1 cellular context compared by ENCODE assay signal in the genomic region with DNA sequence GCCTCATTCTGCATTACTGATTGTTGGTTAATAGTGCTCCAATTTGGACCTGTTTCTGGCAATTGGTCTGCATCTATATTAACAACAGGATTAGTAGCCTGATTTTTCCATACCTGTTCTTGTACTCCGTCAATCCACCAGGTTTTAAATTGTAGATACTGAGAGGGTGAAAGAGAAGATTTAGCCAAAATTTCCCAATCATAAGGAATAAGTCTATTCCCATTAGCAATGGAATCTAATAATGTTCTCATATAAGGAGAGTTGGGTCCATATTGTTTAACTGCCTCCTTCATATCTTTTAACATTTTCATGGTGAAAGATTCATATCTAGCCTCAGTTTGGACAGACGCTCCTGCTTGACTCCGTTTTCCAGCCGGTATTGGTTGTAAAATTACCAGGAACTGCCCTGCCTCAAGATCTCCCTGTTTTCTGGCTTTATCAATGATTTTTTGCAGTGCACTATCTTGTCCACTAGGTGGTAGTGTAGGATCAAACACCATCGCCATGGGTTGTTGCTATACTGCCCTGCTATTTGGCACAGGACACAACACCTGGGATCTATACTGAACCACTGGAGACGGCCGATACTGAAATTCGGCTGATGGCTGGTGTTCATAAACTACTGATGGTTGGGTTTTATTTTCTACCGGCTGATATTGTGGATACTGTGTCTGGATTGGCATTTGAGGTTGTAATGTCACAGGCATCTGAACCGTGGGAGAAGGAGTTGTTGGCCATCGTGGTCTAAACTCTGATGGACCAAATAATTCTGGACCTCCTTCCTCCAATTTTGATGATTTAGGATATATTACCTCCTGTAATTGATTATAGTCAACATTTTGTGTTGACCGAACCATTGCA.
TF ChIP-seq lines count a peak whose summit lies in the region.

No MANE protein-coding gene starts in this region.

TF ChIP-seq in GM23338, 12 proteins besides CTCF, POLR2A, EP300 and RAD21 (continued from another document):
- TF ChIP-seq, protein P1, sequence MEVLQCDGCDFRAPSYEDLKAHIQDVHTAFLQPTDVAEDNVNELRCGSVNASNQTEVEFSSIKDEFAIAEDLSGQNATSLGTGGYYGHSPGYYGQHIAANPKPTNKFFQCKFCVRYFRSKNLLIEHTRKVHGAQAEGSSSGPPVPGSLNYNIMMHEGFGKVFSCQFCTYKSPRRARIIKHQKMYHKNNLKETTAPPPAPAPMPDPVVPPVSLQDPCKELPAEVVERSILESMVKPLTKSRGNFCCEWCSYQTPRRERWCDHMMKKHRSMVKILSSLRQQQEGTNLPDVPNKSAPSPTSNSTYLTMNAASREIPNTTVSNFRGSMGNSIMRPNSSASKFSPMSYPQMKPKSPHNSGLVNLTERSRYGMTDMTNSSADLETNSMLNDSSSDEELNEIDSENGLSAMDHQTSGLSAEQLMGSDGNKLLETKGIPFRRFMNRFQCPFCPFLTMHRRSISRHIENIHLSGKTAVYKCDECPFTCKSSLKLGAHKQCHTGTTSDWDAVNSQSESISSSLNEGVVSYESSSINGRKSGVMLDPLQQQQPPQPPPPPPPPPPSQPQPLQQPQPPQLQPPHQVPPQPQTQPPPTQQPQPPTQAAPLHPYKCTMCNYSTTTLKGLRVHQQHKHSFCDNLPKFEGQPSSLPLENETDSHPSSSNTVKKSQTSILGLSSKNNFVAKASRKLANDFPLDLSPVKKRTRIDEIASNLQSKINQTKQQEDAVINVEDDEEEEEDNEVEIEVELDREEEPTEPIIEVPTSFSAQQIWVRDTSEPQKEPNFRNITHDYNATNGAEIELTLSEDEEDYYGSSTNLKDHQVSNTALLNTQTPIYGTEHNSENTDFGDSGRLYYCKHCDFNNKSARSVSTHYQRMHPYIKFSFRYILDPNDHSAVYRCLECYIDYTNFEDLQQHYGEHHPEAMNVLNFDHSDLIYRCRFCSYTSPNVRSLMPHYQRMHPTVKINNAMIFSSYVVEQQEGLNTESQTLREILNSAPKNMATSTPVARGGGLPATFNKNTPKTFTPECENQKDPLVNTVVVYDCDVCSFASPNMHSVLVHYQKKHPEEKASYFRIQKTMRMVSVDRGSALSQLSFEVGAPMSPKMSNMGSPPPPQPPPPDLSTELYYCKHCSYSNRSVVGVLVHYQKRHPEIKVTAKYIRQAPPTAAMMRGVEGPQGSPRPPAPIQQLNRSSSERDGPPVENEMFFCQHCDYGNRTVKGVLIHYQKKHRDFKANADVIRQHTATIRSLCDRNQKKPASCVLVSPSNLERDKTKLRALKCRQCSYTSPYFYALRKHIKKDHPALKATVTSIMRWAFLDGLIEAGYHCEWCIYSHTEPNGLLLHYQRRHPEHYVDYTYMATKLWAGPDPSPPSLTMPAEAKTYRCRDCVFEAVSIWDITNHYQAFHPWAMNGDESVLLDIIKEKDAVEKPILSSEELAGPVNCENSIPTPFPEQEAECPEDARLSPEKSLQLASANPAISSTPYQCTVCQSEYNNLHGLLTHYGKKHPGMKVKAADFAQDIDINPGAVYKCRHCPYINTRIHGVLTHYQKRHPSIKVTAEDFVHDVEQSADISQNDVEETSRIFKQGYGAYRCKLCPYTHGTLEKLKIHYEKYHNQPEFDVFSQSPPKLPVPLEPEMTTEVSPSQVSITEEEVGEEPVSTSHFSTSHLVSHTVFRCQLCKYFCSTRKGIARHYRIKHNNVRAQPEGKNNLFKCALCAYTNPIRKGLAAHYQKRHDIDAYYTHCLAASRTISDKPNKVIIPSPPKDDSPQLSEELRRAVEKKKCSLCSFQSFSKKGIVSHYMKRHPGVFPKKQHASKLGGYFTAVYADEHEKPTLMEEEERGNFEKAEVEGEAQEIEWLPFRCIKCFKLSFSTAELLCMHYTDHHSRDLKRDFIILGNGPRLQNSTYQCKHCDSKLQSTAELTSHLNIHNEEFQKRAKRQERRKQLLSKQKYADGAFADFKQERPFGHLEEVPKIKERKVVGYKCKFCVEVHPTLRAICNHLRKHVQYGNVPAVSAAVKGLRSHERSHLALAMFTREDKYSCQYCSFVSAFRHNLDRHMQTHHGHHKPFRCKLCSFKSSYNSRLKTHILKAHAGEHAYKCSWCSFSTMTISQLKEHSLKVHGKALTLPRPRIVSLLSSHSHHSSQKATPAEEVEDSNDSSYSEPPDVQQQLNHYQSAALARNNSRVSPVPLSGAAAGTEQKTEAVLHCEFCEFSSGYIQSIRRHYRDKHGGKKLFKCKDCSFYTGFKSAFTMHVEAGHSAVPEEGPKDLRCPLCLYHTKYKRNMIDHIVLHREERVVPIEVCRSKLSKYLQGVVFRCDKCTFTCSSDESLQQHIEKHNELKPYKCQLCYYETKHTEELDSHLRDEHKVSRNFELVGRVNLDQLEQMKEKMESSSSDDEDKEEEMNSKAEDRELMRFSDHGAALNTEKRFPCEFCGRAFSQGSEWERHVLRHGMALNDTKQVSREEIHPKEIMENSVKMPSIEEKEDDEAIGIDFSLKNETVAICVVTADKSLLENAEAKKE (CRISPR knock-in tag; IDR thresholded peaks at IDR 0.05): no peak
- no peak for TF ChIP-seq ZNF331 (CRISPR knock-in tag; IDR thresholded peaks at IDR 0.05; ENCODE audit: low read depth)
- no peak for TF ChIP-seq EZH2 (IDR thresholded peaks at IDR 0.05; ENCODE audit: low read depth, unreplicated experiment)
- TF ChIP-seq, protein P2, sequence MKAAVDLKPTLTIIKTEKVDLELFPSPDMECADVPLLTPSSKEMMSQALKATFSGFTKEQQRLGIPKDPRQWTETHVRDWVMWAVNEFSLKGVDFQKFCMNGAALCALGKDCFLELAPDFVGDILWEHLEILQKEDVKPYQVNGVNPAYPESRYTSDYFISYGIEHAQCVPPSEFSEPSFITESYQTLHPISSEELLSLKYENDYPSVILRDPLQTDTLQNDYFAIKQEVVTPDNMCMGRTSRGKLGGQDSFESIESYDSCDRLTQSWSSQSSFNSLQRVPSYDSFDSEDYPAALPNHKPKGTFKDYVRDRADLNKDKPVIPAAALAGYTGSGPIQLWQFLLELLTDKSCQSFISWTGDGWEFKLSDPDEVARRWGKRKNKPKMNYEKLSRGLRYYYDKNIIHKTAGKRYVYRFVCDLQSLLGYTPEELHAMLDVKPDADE (IDR thresholded peaks at IDR 0.05): no peak
